In the genomic region with DNA sequence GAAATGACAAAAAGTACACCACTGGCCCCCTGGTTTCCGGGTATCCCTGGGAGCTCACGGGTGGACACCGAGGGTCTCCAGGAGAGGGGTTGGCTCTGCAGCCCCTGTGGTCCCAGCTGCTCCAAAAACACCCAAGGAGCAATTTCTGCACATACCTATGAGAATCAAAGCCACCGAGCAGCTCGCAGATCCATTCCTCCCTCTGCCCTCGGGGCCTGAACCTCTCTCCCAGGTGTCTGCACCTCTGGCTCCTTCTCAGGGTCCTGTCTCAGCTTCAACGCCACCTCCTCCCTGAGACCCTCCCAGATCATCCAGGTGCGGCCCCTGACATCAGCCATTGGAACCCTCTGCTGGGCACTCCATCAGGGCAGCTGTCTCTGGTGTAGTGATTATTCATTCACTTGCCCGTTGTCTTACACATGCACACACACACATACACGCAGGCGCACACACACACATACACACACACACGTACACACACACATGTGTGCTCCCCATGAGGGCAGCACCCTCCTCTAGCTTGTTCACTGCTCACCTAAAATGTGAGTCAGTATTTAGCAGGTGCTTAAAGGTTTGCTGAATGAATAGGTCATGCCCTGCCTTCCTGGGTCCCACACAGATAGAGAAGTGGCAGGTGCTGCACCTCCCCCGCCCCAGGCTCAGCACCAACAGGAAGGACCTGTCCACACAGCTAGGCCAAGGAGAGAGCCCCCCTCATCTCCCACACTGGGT, we compare ENCODE assay signal across 20 cellular contexts. TPM values are rescaled to one million over a fixed set of nuclear protein-coding genes. Genes with fewer than 3 reads are reported as not detected.
"Had no signal": no experiment of that assay in that cellular context is flagged by ENCODE, and none has a peak within 500 bp of the region (broad histone marks: within the 10 kb centered on the region; RNA-seq: fewer than 3 reads in every experiment).

No MANE protein-coding gene starts in this region.

- H3K4me1 ChIP-seq: colonic mucosa had no signal

- H3K27ac ChIP-seq: body of pancreas, colonic mucosa, esophagus squamous epithelium, neutrophil, parathyroid adenoma, VCaP had no signal

- H3K4me1 Mint-ChIP-seq: activated T-helper 17 cell treated with anti-CD3 and anti-CD28 coated beads, Interleukin-2, amount 50 U/mL, for 72 hours; stimulated activated memory B cell treated with anti-CD40 and anti-IgM and Interleukin-4, amounts not matched to agents 10 μg/mL and 1 μg/mL and 100 μg/mL, for 72 hours had no signal

- H3K36me3 ChIP-seq: colonic mucosa, esophagus squamous epithelium, neutrophil had no signal

- ATAC-seq: activated T-helper 17 cell treated with anti-CD3 and anti-CD28 coated beads, Interleukin-2, amount 50 U/mL, for 72 hours; body of pancreas; sciatic nerve; stimulated activated memory B cell treated with anti-CD40 and anti-IgM and Interleukin-4, amounts not matched to agents 10 μg/mL and 1 μg/mL and 100 μg/mL, for 72 hours had no signal

- DNase-seq: activated CD4-positive, alpha-beta memory T cell treated with anti-CD3 and anti-CD28 coated beads for 36 hours; activated naive CD4-positive, alpha-beta T cell treated with anti-CD3 and anti-CD28 coated beads for 36 hours; activated T-cell treated with anti-CD3 and anti-CD28 coated beads, Interleukin-2, amount 50 U/mL, for 1 hour; body of pancreas; caudate nucleus; colonic mucosa; esophagus squamous epithelium; immature natural killer cell; stimulated activated CD4-positive, alpha-beta T cell treated with anti-CD3 and anti-CD28 coated beads, Interleukin-4, amount 100 ng/mL, for 4 hours; SW 1271; T-helper 2 cell had no signal

- H3K4me3 Mint-ChIP-seq: activated CD4-positive, alpha-beta memory T cell treated with anti-CD3 and anti-CD28 coated beads for 36 hours; activated naive CD4-positive, alpha-beta T cell treated with anti-CD3 and anti-CD28 coated beads for 36 hours; activated T-helper 17 cell treated with anti-CD3 and anti-CD28 coated beads, Interleukin-2, amount 50 U/mL, for 72 hours; immature natural killer cell; memory B cell; naive thymus-derived CD4-positive, alpha-beta T cell; stimulated activated memory B cell treated with anti-CD40 and anti-IgM and Interleukin-4, amounts not matched to agents 10 μg/mL and 1 μg/mL and 100 μg/mL, for 72 hours had no signal

- H3K27ac Mint-ChIP-seq: activated CD4-positive, alpha-beta memory T cell treated with anti-CD3 and anti-CD28 coated beads for 36 hours; activated naive CD4-positive, alpha-beta T cell treated with anti-CD3 and anti-CD28 coated beads for 36 hours; activated T-helper 17 cell treated with anti-CD3 and anti-CD28 coated beads, Interleukin-2, amount 50 U/mL, for 72 hours; immature natural killer cell; memory B cell; naive thymus-derived CD4-positive, alpha-beta T cell; stimulated activated memory B cell treated with anti-CD40 and anti-IgM and Interleukin-4, amounts not matched to agents 10 μg/mL and 1 μg/mL and 100 μg/mL, for 72 hours had no signal

- H3K9me3 ChIP-seq: body of pancreas, colonic mucosa, esophagus squamous epithelium, neutrophil had no signal

- H3K36me3 Mint-ChIP-seq: activated CD4-positive, alpha-beta memory T cell treated with anti-CD3 and anti-CD28 coated beads for 36 hours; immature natural killer cell; naive thymus-derived CD4-positive, alpha-beta T cell; stimulated activated memory B cell treated with anti-CD40 and anti-IgM and Interleukin-4, amounts not matched to agents 10 μg/mL and 1 μg/mL and 100 μg/mL, for 72 hours had no signal

- H3K9me3 Mint-ChIP-seq: activated CD4-positive, alpha-beta memory T cell treated with anti-CD3 and anti-CD28 coated beads for 36 hours; activated T-helper 17 cell treated with anti-CD3 and anti-CD28 coated beads, Interleukin-2, amount 50 U/mL, for 72 hours; immature natural killer cell had no signal

- H3K4me3 ChIP-seq: body of pancreas, colonic mucosa, esophagus squamous epithelium, smooth muscle cell had no signal

RNA-seq across cellular contexts. Expression of a gene that starts 5.9 kb away (rescaled TPM):
- total RNA-seq: activated naive CD4-positive, alpha-beta T cell treated with anti-CD3 and anti-CD28 coated beads for 36 hours had no signal
- polyA plus RNA-seq: immature natural killer cell; naive thymus-derived CD4-positive, alpha-beta T cell; smooth muscle cell had no signal
